23 cellular contexts compared by ENCODE assay signal in the genomic region with DNA sequence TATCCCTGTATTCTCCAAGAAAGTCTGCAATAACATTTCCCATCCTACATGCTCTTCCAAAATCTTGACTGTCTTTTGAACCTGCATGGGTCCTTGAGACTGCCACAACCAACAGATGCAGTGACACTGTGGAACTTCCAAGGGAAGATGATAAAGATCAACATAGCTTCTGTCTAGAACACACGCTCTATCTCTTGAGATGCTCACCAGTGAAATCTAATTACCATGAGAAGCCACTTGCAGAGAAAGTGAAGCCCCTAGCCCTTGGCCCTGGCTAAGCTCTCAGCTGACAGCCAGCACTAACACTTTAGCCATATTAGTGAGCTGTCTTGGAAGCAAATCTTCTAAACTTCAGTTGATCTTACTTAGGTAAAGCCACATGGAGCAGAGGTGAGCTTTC. TPM values are rescaled to one million over a fixed set of nuclear protein-coding genes. Genes with fewer than 3 reads are reported as not detected.
DNase-seq lines count a peak whose midpoint lies in the region; ATAC-seq, FAIRE-seq and TF ChIP-seq lines count a peak whose summit lies in the region.
"Had no signal": no experiment of that assay in that cellular context is flagged by ENCODE, and none has a peak within 500 bp of the region (broad histone marks: within the 10 kb centered on the region; RNA-seq: fewer than 3 reads in every experiment).

No MANE protein-coding gene starts in this region.

- no peak for TF ChIP-seq EP300 in H1 (IDR thresholded peaks at IDR 0.05; ENCODE audit: borderline replicate concordance in 1 of 2, low read depth in 2 of 2, low read length in 2 of 2)

- no peak overlapping the region for H2BK120ac ChIP-seq in H1 (replicated peaks; ENCODE audit: low read depth, low read length)

- no peak overlapping the region for H3K56ac ChIP-seq in H1 (replicated peaks; ENCODE audit: insufficient read length, low read depth, low read length)

- H2BK12ac ChIP-seq in H1 (ENCODE audit: low read depth, low read length), result no peak overlapping the region

- H3K4me3 ChIP-seq in H1 (ENCODE audit: extremely low read depth in 1 of 4, insufficient read depth in 2 of 4, low read depth in 3 of 4, low read length in 4 of 4), result no peak overlapping the region
- H3K4me3 ChIP-seq: A549; BLaER1 treated with 17β-estradiol and CSF1 and Interleukin-3, amounts not matched to agents 10 nM and 100 nM; GM23248 had no signal

- H4K8ac ChIP-seq in H1 (ENCODE audit: extremely low read depth, insufficient read depth, low read length), result no peak overlapping the region

- no peak for TF ChIP-seq POLR2A in H1 (IDR thresholded peaks at IDR 0.05; ENCODE audit: control extremely low read depth in 1 of 2, low read depth in 2 of 2, low read length in 2 of 2)

- H3K27me3 ChIP-seq in H1 (replicated peaks in 1 of 4; ENCODE audit: control insufficient read depth in 3 of 4, extremely low read depth in 1 of 4, insufficient read depth in 3 of 4, low read length in 3 of 4), result no peaks in the 10 kb centered on the region
- H3K27me3 ChIP-seq: BE2C; BLaER1 treated with 17β-estradiol and CSF1 and Interleukin-3, amounts not matched to agents 10 nM and 100 nM had no signal

- no peaks in the 10 kb centered on the region for H3K23me2 ChIP-seq in H1 (ENCODE audit: low read depth, low read length)

- no peak overlapping the region for H3K14ac ChIP-seq in H1 (ENCODE audit: insufficient read length)

- peak; percentile 8 for DNase-seq in ELF-1 (ENCODE audit: low read depth, low spot score)
- DNase-seq in NCI-H82 (lab: John Stamatoyannopoulos, UW), result peak; percentile 55
- DNase-seq in H1 (ENCODE audit: low read depth in 1 of 2, low spot score in 2 of 2), result no peak
- DNase-seq in GM13977 (ENCODE audit: low spot score), result no peak
- DNase-seq: 8988T; ACHN; AML-193; BE2C; CD4-positive, alpha-beta T cell; CD8-positive, alpha-beta memory T cell; DMS 273 treated with DMSO at 0.1 percent for 48 hours; DMS79; EL; GF-D8; H9 had no signal

- no peaks in the 10 kb centered on the region for H3K36me3 ChIP-seq in H1 (ENCODE audit: control insufficient read depth in 2 of 4, insufficient read depth in 4 of 4, low read length in 3 of 4)
- H3K36me3 ChIP-seq: BE2C; BLaER1 treated with 17β-estradiol and CSF1 and Interleukin-3, amounts not matched to agents 10 nM and 100 nM had no signal

- no peak overlapping the region for H3K4me2 ChIP-seq in H1 (ENCODE audit: insufficient read depth in 1 of 2, low read depth in 2 of 2, low read length in 2 of 2)
- H3K4me2 ChIP-seq: A549; BLaER1 treated with 17β-estradiol and CSF1 and Interleukin-3, amounts not matched to agents 10 nM and 100 nM had no signal

- no peak overlapping the region for H2BK20ac ChIP-seq in H1 (ENCODE audit: low read length)

- TF ChIP-seq CTCF in H1 (IDR thresholded peaks at IDR 0.05; ENCODE audit: control extremely low read depth in 1 of 3, insufficient read depth in 1 of 3, low read depth in 1 of 3, low read length in 3 of 3) (no peak), GM13977 (IDR thresholded peaks at IDR 0.05; ENCODE audit: extremely low read depth, insufficient read depth, missing control alignments) (no peak)

- H3K79me2 ChIP-seq in H1 (ENCODE audit: control insufficient read depth in 1 of 2, insufficient read depth in 2 of 2, low read length in 2 of 2), result no peaks in the 10 kb centered on the region

- no peak for FAIRE-seq in H1 (lab: Jason Lieb, UNC)
- FAIRE-seq: A549, D721Med, GM12891 had no signal

- no peak overlapping the region for H3K9ac ChIP-seq in H1 (replicated peaks in 1 of 4; ENCODE audit: extremely low read depth in 1 of 4, low read depth in 3 of 4, low read length in 3 of 4)
- H3K9ac ChIP-seq: BLaER1 treated with 17β-estradiol and CSF1 and Interleukin-3, amounts not matched to agents 10 nM and 100 nM had no signal

- no peak overlapping the region for H2AK5ac ChIP-seq in H1 (ENCODE audit: low read depth, low read length)

- H2BK5ac ChIP-seq in H1 (ENCODE audit: low read depth, low read length), result 0 out of 2 replicates have a peak overlapping the region, but pooled peaks have one; percentile 47

- WGBS in H1 (ENCODE audit: extremely low coverage in 1 of 2, insufficient coverage in 1 of 2, insufficient read length in 1 of 2, insufficient replicate concordance in 2 of 2, low coverage in 1 of 2, low lambda C conversion rate in 2 of 2, missing lambda C conversion rate in 1 of 2), 2 experiments, result 88% methylated on average over 1 of the region's 1 CpG; no CpG with 5 or more reads in 1 of the 2 experiments

- H3K79me1 ChIP-seq in H1 (ENCODE audit: low read depth, low read length), result no peaks in the 10 kb centered on the region

- no peak overlapping the region; the same call in 1 of the 2 replicates for H2BK15ac ChIP-seq in H1 (ENCODE audit: low read length)

- no peaks in the 10 kb centered on the region for H4K20me1 ChIP-seq in H1 (replicated peaks in 1 of 2; ENCODE audit: control insufficient read depth in 1 of 2, insufficient read depth in 2 of 2, low read length in 2 of 2)
- H4K20me1 ChIP-seq: BLaER1 treated with 17β-estradiol and CSF1 and Interleukin-3, amounts not matched to agents 10 nM and 100 nM had no signal

- in situ Hi-C loops in GM13977 (cut with MboI; ENCODE audit: low pct_unique_long_range_greater_than_20kb, low sequenced_read_pairs, unreplicated experiment), result loop anchor here (25.0 kb wide), 1 partner anchor 548 kb away; no protein-coding TSS in a partner anchor

- no peak for TF ChIP-seq RAD21 in H1 (IDR thresholded peaks at IDR 0.05 in 1 of 2, conservative IDR thresholded peaks at IDR 0.05 in 1 of 2; ENCODE audit: low read depth in 2 of 2, low read length in 2 of 2)

- no peak overlapping the region for H3K4ac ChIP-seq in H1 (replicated peaks; ENCODE audit: insufficient read length, low read depth, low read length)

- no peak overlapping the region for H3K18ac ChIP-seq in H1 (ENCODE audit: extremely low read depth, low read length)

- no peak overlapping the region for H3K27ac ChIP-seq in H1 (ENCODE audit: low read depth, low read length)
- H3K27ac ChIP-seq: A549; BLaER1 treated with 17β-estradiol and CSF1 and Interleukin-3, amounts not matched to agents 10 nM and 100 nM had no signal

- H3K23ac ChIP-seq in H1 (ENCODE audit: insufficient read length), result no peak overlapping the region

- CTCF ChIA-PET in H1 (lab: Charles Lee; ENCODE audit: partially characterized antibody), result interaction anchor here (0.8 to 1.8 kb wide), 3 partner anchors 10 to 328 kb away, joined by 3 read pairs; no protein-coding TSS in a partner anchor

- ATAC-seq in HG03378 (IDR thresholded peaks at IDR 0.05; ENCODE audit: unreplicated experiment), result no peak
- no peak for ATAC-seq in GM21619 (IDR thresholded peaks at IDR 0.05; ENCODE audit: unreplicated experiment)
- ATAC-seq: A549, HCT116 had no signal

- H2AFZ ChIP-seq in H1 (ENCODE audit: low read length), result peak overlapping the region; percentile 33; the same call in 1 of the 2 replicates
- H2AFZ ChIP-seq: GM23248 had no signal

- POLR2A ChIA-PET in H1 (lab: Charles Lee; ENCODE audit: partially characterized antibody), result interaction anchor here (1.0 kb wide), 1 partner anchor 11 kb away, joined by 4 read pairs; no protein-coding TSS in a partner anchor

- no peaks in the 10 kb centered on the region for H3K9me3 ChIP-seq in H1 (ENCODE audit: insufficient read depth in 2 of 2, low read depth in 1 of 2, low read length in 1 of 2)
- H3K9me3 ChIP-seq: A549, BE2C had no signal

- H4K91ac ChIP-seq in H1 (replicated peaks; ENCODE audit: insufficient read length, low read length), result no peak overlapping the region

- H3K4me1 ChIP-seq in H1 (replicated peaks in 1 of 4; ENCODE audit: control insufficient read depth in 3 of 4, insufficient read depth in 4 of 4, low read length in 3 of 4), result peaks cover 0 to 7% (median 1%) of the 10 kb centered on the region in 4 experiments; a peak in 3 of 7 replicates
- H3K4me1 ChIP-seq: BE2C had no signal

- H4K5ac ChIP-seq in H1 (ENCODE audit: insufficient read length, low read depth, low read length), result no peak overlapping the region

TF ChIP-seq in H1, 55 proteins besides CTCF, POLR2A, EP300 and RAD21:
- TF ChIP-seq CTBP2 (IDR thresholded peaks at IDR 0.05; ENCODE audit: borderline replicate concordance, insufficient read depth, insufficient read length, low read length), result no peak
- no peak for TF ChIP-seq POLR2AphosphoS5 (IDR thresholded peaks at IDR 0.05; ENCODE audit: low read depth, low read length)
- no peak for TF ChIP-seq BRCA1 (IDR thresholded peaks at IDR 0.05; ENCODE audit: low read depth, low read length)
- no peak for TF ChIP-seq SIX5 (IDR thresholded peaks at IDR 0.05; ENCODE audit: low read depth, low read length)
- TF ChIP-seq POU5F1 (IDR thresholded peaks at IDR 0.05; ENCODE audit: low read depth, low read length), result no peak
- no peak for TF ChIP-seq CBX5 (IDR thresholded peaks at IDR 0.05; ENCODE audit: low read depth, low read length)
- no peak for TF ChIP-seq CBX8 (IDR thresholded peaks at IDR 0.05; ENCODE audit: borderline replicate concordance, low read depth, low read length)

RNA-seq across cellular contexts. Expression of a gene that starts 36.6 kb away (rescaled TPM):
- 0.47 and 0.50 TPM in 2 replicates for total RNA-seq in H1 (2021; fragmentation: NEBNext Ultra II Directional; extraction: Animal tissue kit (Norgen Biotek cat#: 25700))
- polyA plus RNA-seq in H1 (2011; rRNA removed), result 0.09 TPM in 2 replicates
- 0.13 TPM for polyA plus RNA-seq in H1 (2011; cell fraction: cytosol; rRNA removed)
- polyA plus RNA-seq in H1 (2011; cell fraction: nucleus; rRNA removed), result 0.11 TPM
- 0.18 to 0.91 TPM (median 0.46 TPM) in 4 replicates for polyA plus RNA-seq in H1 (2012, experiment 1 of 2)
- polyA plus RNA-seq in H1 (2012, experiment 2 of 2), result 0.73 TPM
- 0.26 TPM for polyA plus RNA-seq in H1 (2013, experiment 1 of 2)
- polyA plus RNA-seq in H1 (2013, experiment 2 of 2), result 0.18 TPM
- polyA minus RNA-seq in H1 (2011; rRNA and poly(A)+ RNA removed), result 0.25 and 0.37 TPM in 2 replicates
- polyA minus RNA-seq in H1 (2011; cell fraction: cytosol; rRNA and poly(A)+ RNA removed), result not detected
- polyA minus RNA-seq in H1 (2011; cell fraction: nucleus; rRNA and poly(A)+ RNA removed), result 0.40 TPM
- polyA plus RNA-seq: GM23248 had no signal

Comparison
In these comparisons a context has a peak if more than half of its experiments do, and no peak if none do; other contexts are left out.
1. DNase-seq: peak in ELF-1 (single experiment) and NCI-H82 (single experiment); none in H1 (0 of 2) and GM13977 (single experiment).